Comparison of ENCODE assay signal across 1 cellular context in genomic region chr2:222806606-222807036, GRCh38.
TF ChIP-seq lines count a peak whose summit lies in the region.

No MANE protein-coding gene starts in this region.

TF ChIP-seq in H1, 55 proteins besides CTCF, POLR2A, EP300 and RAD21:
- TF ChIP-seq SIN3A (conservative IDR thresholded peaks at IDR 0.05 in 1 of 2, IDR thresholded peaks at IDR 0.05 in 1 of 2; ENCODE audit: low read depth in 1 of 2, low read length in 2 of 2): no peak
- TF ChIP-seq GTF2F1 (IDR thresholded peaks at IDR 0.05; ENCODE audit: borderline replicate concordance, low read depth, low read length): no peak
- no peak for TF ChIP-seq TCF12 (IDR thresholded peaks at IDR 0.05; ENCODE audit: low read depth, low read length)
- no peak for TF ChIP-seq FOSL1 (IDR thresholded peaks at IDR 0.05; ENCODE audit: insufficient read depth, low read depth, low read length)
- no peak for TF ChIP-seq RXRA (IDR thresholded peaks at IDR 0.05; ENCODE audit: insufficient read depth, low read depth, low read length)
- TF ChIP-seq SIRT6 (IDR thresholded peaks at IDR 0.05; ENCODE audit: low read length): no peak
- no peak for TF ChIP-seq KDM5A (IDR thresholded peaks at IDR 0.05; ENCODE audit: low read length)
- no peak for TF ChIP-seq JUN (IDR thresholded peaks at IDR 0.05; ENCODE audit: low read depth, low read length)
- TF ChIP-seq MAFK (IDR thresholded peaks at IDR 0.05; ENCODE audit: low read depth, low read length): no peak
- TF ChIP-seq SRF (IDR thresholded peaks at IDR 0.05; ENCODE audit: low read depth, low read length): no peak
- no peak for TF ChIP-seq SP2 (IDR thresholded peaks at IDR 0.05; ENCODE audit: low read length)
- TF ChIP-seq ATF3 (IDR thresholded peaks at IDR 0.05; ENCODE audit: insufficient read depth, low read depth, low read length): no peak
- TF ChIP-seq BACH1 (IDR thresholded peaks at IDR 0.05; ENCODE audit: low read length): no peak
- TF ChIP-seq RFX5 (IDR thresholded peaks at IDR 0.05; ENCODE audit: borderline replicate concordance, low read depth, low read length): no peak
- no peak for TF ChIP-seq TBP (IDR thresholded peaks at IDR 0.05; ENCODE audit: low read depth, low read length)
TF ChIP-seq in H1: peak in this region for 0.
